8 cellular contexts compared by ENCODE assay signal in genomic region chr9:5442400-5443011, GRCh38. TPM values are rescaled to one million over a fixed set of nuclear protein-coding genes. Genes with fewer than 3 reads are reported as not detected.
DNase-seq lines count a peak whose midpoint lies in the region; ATAC-seq and TF ChIP-seq lines count a peak whose summit lies in the region.

No MANE protein-coding gene starts in this region.

- no peak for DNase-seq in GM20000 (ENCODE audit: low spot score)
- peak; percentile 68 for DNase-seq in NCI-H69 (lab: John Stamatoyannopoulos, UW)
- DNase-seq in right lobe of liver: peak in 1 of 3 donors; percentile 61
- no peak for DNase-seq in GDM1 (lab: John Stamatoyannopoulos, UW)

- H3K4me3 Mint-ChIP-seq in brain: peak overlapping the region in 1 of 5 experiments; percentile 54

- H3K36me3 ChIP-seq in right lobe of liver: no peaks in the 10 kb centered on the region

- peaks cover 13% of the 10 kb centered on the region for H3K4me1 Mint-ChIP-seq in brain

- H3K4me1 ChIP-seq in right lobe of liver: peaks cover 0 to 7% (median 2%) of the 10 kb centered on the region in 4 donors

- no peak overlapping the region for H3K27ac ChIP-seq in C4-2B
- no peak overlapping the region for H3K27ac ChIP-seq in right lobe of liver

- intact Hi-C loops in right lobe of liver (cut with DNase I): loop anchor here in 1 of 2 donors (10.0 kb wide), 1 partner anchor 152 kb away; no protein-coding TSS in a partner anchor

- no peak overlapping the region for H3K27ac Mint-ChIP-seq in brain

- H3K27me3 ChIP-seq in right lobe of liver: no peaks in the 10 kb centered on the region

- TF ChIP-seq POLR2A in right lobe of liver (IDR thresholded peaks at IDR 0.05): no peak

- ATAC-seq in right lobe of liver (peak; percentile 67 to 72 (median 68)), HG02970 (IDR thresholded peaks at IDR 0.05; ENCODE audit: low FRiP score, unreplicated experiment) (no peak), GM21786 (IDR thresholded peaks at IDR 0.05; ENCODE audit: unreplicated experiment) (no peak)

- no peak overlapping the region for H3K4me3 ChIP-seq in right lobe of liver

- H3K36me3 Mint-ChIP-seq in brain: no peaks in the 10 kb centered on the region

- 17% methylated on average over 2 of the region's 2 CpGs for WGBS in right lobe of liver (ENCODE audit: insufficient coverage, low coverage, low lambda C conversion rate, missing lambda C conversion rate)

- TF ChIP-seq CTCF in C4-2B (conservative IDR thresholded peaks at IDR 0.05): peak; percentile 80
- TF ChIP-seq CTCF in GM20000 (IDR thresholded peaks at IDR 0.05; ENCODE audit: extremely low read depth, missing control alignments): peak; percentile 68
- TF ChIP-seq CTCF in brain (conservative IDR thresholded peaks at IDR 0.05): peak; percentile 56 to 69
- TF ChIP-seq CTCF in right lobe of liver (IDR thresholded peaks at IDR 0.05): peak; percentile 45 to 65 (median 62)

- H3K27me3 Mint-ChIP-seq in brain: peaks cover 23% of the 10 kb centered on the region

- peaks cover 0 to 3% (median 3%) of the 10 kb centered on the region in 5 experiments for H3K9me3 Mint-ChIP-seq in brain

- H3K9me3 ChIP-seq in right lobe of liver: no peaks in the 10 kb centered on the region

RNA-seq across cellular contexts. Expression of gene PLGRKT, which starts 4.8 kb away (rescaled TPM):
- 26.6 TPM for polyA plus RNA-seq in brain (ENCODE audit: insufficient read depth, low read depth, low replicate concordance)
- 10 to 100 TPM in 4 of 6 experiments, 1 to 10 TPM in 2; 7.3 to 14.4 (median 11.4) TPM for total RNA-seq in right lobe of liver

RNA-seq across cellular contexts. Expression of gene CD274, which starts 7.8 kb away (rescaled TPM):
- 0.27 TPM for polyA plus RNA-seq in brain (ENCODE audit: insufficient read depth, low read depth, low replicate concordance)
- 1 to 10 TPM in 4 of 6 experiments, under 1 TPM in 2; 0.87 to 3.7 (median 1.5) TPM for total RNA-seq in right lobe of liver

Comparison
In these comparisons a context has a peak if more than half of its experiments do, and no peak if none do; other contexts are left out.
1. ATAC-seq: peak in right lobe of liver (4 of 4); none in HG02970 (single experiment) and GM21786 (single experiment).
2. Peak in every context shown above with its lines, with median percentiles within 50 percentile points of each other: CTCF ChIP-seq.